1 cellular context compared by ENCODE assay signal in the genomic region with DNA sequence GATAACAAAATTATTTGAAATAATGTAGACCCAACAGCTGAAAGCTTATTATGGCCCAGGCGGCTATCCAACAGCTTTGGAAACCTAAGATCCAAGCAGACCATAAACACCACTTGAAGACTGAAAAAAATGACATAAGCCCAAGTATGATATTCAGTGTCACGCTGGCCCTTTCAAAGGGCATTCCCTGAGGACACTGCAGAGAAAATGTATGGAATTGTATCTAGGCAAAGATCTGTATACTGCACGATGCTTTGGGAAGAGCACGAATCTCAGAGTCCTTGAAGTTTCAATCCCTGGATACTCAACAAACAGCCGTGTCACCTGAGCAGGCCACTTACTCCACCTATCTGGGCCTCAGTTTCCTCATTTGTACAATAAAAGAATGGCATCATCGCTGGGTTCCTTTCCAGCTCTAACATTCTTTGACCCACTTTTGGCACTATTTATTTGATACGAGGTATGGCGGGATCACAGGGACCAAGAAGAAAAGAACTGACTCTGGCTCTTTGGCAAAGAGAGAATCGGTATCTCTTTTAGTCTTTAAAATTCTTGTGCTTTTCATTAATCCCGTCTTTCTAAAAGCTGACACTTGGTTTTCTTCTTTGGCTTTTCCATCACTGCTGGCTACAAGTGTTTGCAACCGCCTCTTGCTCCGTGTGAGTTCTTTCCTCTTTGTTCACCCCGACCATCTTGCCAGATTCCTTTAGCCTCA.
TF ChIP-seq lines count a peak whose summit lies in the region.

No MANE protein-coding gene starts in this region.

TF ChIP-seq in HepG2, 621 proteins besides CTCF, POLR2A, EP300 and RAD21 (continued from another document):
- TF ChIP-seq POGK (CRISPR knock-in tag; conservative IDR thresholded peaks at IDR 0.05), result 0 out of 2 replicates have a peak, but pooled peaks have one; percentile 27
- no peak for TF ChIP-seq ZNF704 (CRISPR knock-in tag; IDR thresholded peaks at IDR 0.05; ENCODE audit: borderline replicate concordance)
- TF ChIP-seq ZNF333 (CRISPR knock-in tag; IDR thresholded peaks at IDR 0.05; ENCODE audit: borderline replicate concordance), result no peak
- no peak for TF ChIP-seq SIX1 (CRISPR knock-in tag; IDR thresholded peaks at IDR 0.05; ENCODE audit: borderline replicate concordance)
- TF ChIP-seq IKZF1 (IDR thresholded peaks at IDR 0.05), result no peak
- no peak for TF ChIP-seq ZC3H4 (CRISPR knock-in tag; IDR thresholded peaks at IDR 0.05; ENCODE audit: borderline replicate concordance)
- no peak for TF ChIP-seq ZNF124 (CRISPR knock-in tag; IDR thresholded peaks at IDR 0.05)
- peak; percentile 56; the same call in 1 of the 2 replicates for TF ChIP-seq TBX2 (CRISPR knock-in tag; IDR thresholded peaks at IDR 0.05; ENCODE audit: borderline replicate concordance)
- 0 out of 2 replicates have a peak, but pooled peaks have one; percentile 33 for TF ChIP-seq ARNT2 (CRISPR knock-in tag; IDR thresholded peaks at IDR 0.05; ENCODE audit: low read depth)
- no peak for TF ChIP-seq MAZ (IDR thresholded peaks at IDR 0.05; ENCODE audit: borderline replicate concordance, low read depth, low read length)
- TF ChIP-seq MAZ (CRISPR knock-in tag; IDR thresholded peaks at IDR 0.05; ENCODE audit: low read depth), result 0 out of 2 replicates have a peak, but pooled peaks have one; percentile 30
- no peak for TF ChIP-seq LCORL (IDR thresholded peaks at IDR 0.05)
- TF ChIP-seq LCORL (CRISPR knock-in tag; IDR thresholded peaks at IDR 0.05), result no peak
- TF ChIP-seq ISL2 (CRISPR knock-in tag; IDR thresholded peaks at IDR 0.05), result no peak
- 0 out of 2 replicates have a peak, but pooled peaks have one; percentile 2 for TF ChIP-seq THRA (CRISPR knock-in tag; IDR thresholded peaks at IDR 0.05; ENCODE audit: borderline replicate concordance)
- no peak for TF ChIP-seq SAFB2 (CRISPR knock-in tag; IDR thresholded peaks at IDR 0.05; ENCODE audit: borderline replicate concordance, low read depth)
- peak; percentile 79; the same call in 1 of the 2 replicates for TF ChIP-seq ZNF3 (CRISPR knock-in tag; IDR thresholded peaks at IDR 0.05)
